In genomic region chr2:237685408-237685807, GRCh38 we compare ENCODE assay signal across 9 cellular contexts. TPM values are rescaled to one million over a fixed set of nuclear protein-coding genes. Genes with fewer than 3 reads are reported as not detected.
DNase-seq lines count a peak whose midpoint lies in the region; ATAC-seq, FAIRE-seq and TF ChIP-seq lines count a peak whose summit lies in the region.
"Had no signal": no experiment of that assay in that cellular context is flagged by ENCODE, and none has a peak within 500 bp of the region (broad histone marks: within the 10 kb centered on the region; RNA-seq: fewer than 3 reads in every experiment).

No MANE protein-coding gene starts in this region.

- H3K79me2 ChIP-seq in astrocyte (ENCODE audit: insufficient read depth, low read length) (no peaks in the 10 kb centered on the region), HepG2 (ENCODE audit: insufficient read depth, low read length) (no peaks in the 10 kb centered on the region)

- H3K36me3 ChIP-seq in astrocyte (ENCODE audit: insufficient read depth, low read length) (no peaks in the 10 kb centered on the region), HepG2 (replicated peaks in 1 of 2; ENCODE audit: control insufficient read depth in 1 of 2, insufficient read depth in 2 of 2, low read length in 2 of 2) (no peaks in the 10 kb centered on the region), tibial nerve (no peaks in the 10 kb centered on the region)

- no peak overlapping the region for H3K4me3 ChIP-seq in AG09309 (ENCODE audit: control insufficient read depth, low read depth, low read length)
- no peak overlapping the region for H3K4me3 ChIP-seq in astrocyte (ENCODE audit: insufficient read depth, low read depth, low read length)
- no peak overlapping the region for H3K4me3 ChIP-seq in HepG2 (replicated peaks in 1 of 3; ENCODE audit: insufficient read depth in 1 of 3, low read depth in 2 of 3, low read length in 3 of 3)
- H3K4me3 ChIP-seq in tibial nerve = no peak overlapping the region

- TF ChIP-seq POLR2A in HepG2 (IDR thresholded peaks at IDR 0.05; ENCODE audit: insufficient read depth in 1 of 2, low read depth in 2 of 2, low read length in 2 of 2) (no peak), GM12892 (IDR thresholded peaks at IDR 0.05; ENCODE audit: low read depth, low read length) (no peak), tibial nerve (IDR thresholded peaks at IDR 0.05) (no peak)

- no peaks in the 10 kb centered on the region for H3K27me3 Mint-ChIP-seq in astrocyte (ENCODE audit: low read depth, unreplicated experiment)

- H3K27ac ChIP-seq in astrocyte (ENCODE audit: low read depth, low read length) (no peak overlapping the region), HepG2 (ENCODE audit: extremely low read length, insufficient read depth, low read length) (no peak overlapping the region), tibial nerve (no peak overlapping the region)

- H3K4me1 ChIP-seq in astrocyte (ENCODE audit: insufficient read depth, low read length) = peaks cover 24% of the 10 kb centered on the region
- peaks cover 83% of the 10 kb centered on the region for H3K4me1 ChIP-seq in HepG2 (ENCODE audit: insufficient read depth, low read length)
- H3K4me1 ChIP-seq in tibial nerve = peaks cover 0 to 39% (median 19%) of the 10 kb centered on the region in 4 donors

- H3K9me3 ChIP-seq in astrocyte (ENCODE audit: insufficient read depth, low read depth, low read length) (no peaks in the 10 kb centered on the region), HepG2 (ENCODE audit: low read length) (no peaks in the 10 kb centered on the region), tibial nerve (no peaks in the 10 kb centered on the region)

- ATAC-seq in HepG2 (peak; percentile 74), GM18909 (IDR thresholded peaks at IDR 0.05; ENCODE audit: poor library complexity, unreplicated experiment) (no peak), HG03097 (IDR thresholded peaks at IDR 0.05; ENCODE audit: low FRiP score, unreplicated experiment) (no peak)

- WGBS in HepG2 (ENCODE audit: low lambda C conversion rate) = 56% methylated on average over 5 of the region's 5 CpGs
- WGBS in tibial nerve, 2 donors = 66 to 72% methylated on average over 5 of the region's 5 CpGs

- H3K27me3 ChIP-seq in astrocyte (ENCODE audit: insufficient read depth, low read length) (no peaks in the 10 kb centered on the region), HepG2 (ENCODE audit: control insufficient read depth in 1 of 2, insufficient read depth in 2 of 2, low read length in 2 of 2) (no peaks in the 10 kb centered on the region), tibial nerve (no peaks in the 10 kb centered on the region)

- no peak overlapping the region for H3K27ac Mint-ChIP-seq in astrocyte (ENCODE audit: unreplicated experiment)

- no TSS peak for BruUV-seq in HepG2 (replicated peaks; lab: Mats Ljungman, UMichigan)

- TF ChIP-seq CTCF in AG09309 (IDR thresholded peaks at IDR 0.05; ENCODE audit: control insufficient read depth, insufficient read depth, low read depth, low read length, missing control alignments) (peak; percentile 57), astrocyte (IDR thresholded peaks at IDR 0.05; ENCODE audit: insufficient read depth, low read depth, low read length) (peak; percentile 19), HepG2 (CRISPR knock-in tag; IDR thresholded peaks at IDR 0.05) (peak; percentile 80), tibial nerve (IDR thresholded peaks at IDR 0.05) (no peak)

- no peak for DNase-seq in AG09309 (ENCODE audit: low read depth)
- DNase-seq in HCEC 1CT = peak; percentile 55
- no peak for DNase-seq in astrocyte (ENCODE audit: low read depth)
- DNase-seq in HepG2 (ENCODE audit: low spot score) = peak; percentile 66
- no peak for DNase-seq in GM12892 (ENCODE audit: insufficient read length)
- no peak for DNase-seq in tibial nerve (ENCODE audit: low spot score in 2 of 2)

- CTCF ChIA-PET in HepG2 (lab: Yijun Ruan, JAX; ENCODE audit: low intra/inter-chr PET ratio, low total read pairs) = interaction anchor here (1.3 to 3.8 kb wide), 4 partner anchors 12 to 104 kb away, joined by 5 to 22 read pairs (median 14); no protein-coding TSS in a partner anchor

- FAIRE-seq in astrocyte (lab: Jason Lieb, UNC) = no peak
- FAIRE-seq in HepG2 (lab: Jason Lieb, UNC) = peak; percentile 37
- no peak for FAIRE-seq in GM12892 (lab: Jason Lieb, UNC)

- no peaks in the 10 kb centered on the region for H3K9me3 Mint-ChIP-seq in astrocyte (ENCODE audit: unreplicated experiment)
- H3K9me3 Mint-ChIP-seq: IgD-negative memory B cell had no signal

- no peak for TF ChIP-seq EP300 in HepG2 (IDR thresholded peaks at IDR 0.05; ENCODE audit: low read depth in 2 of 2, low read length in 2 of 2)
- TF ChIP-seq EP300 in HepG2 (CRISPR knock-in tag; IDR thresholded peaks at IDR 0.05; ENCODE audit: borderline replicate concordance) = no peak
- no peak for TF ChIP-seq EP300 in tibial nerve (IDR thresholded peaks at IDR 0.05)

- H2AFZ ChIP-seq in astrocyte (ENCODE audit: low read depth, low read length) = no peak overlapping the region
- H2AFZ ChIP-seq in HepG2 (ENCODE audit: low read length) = no peak overlapping the region

- in situ Hi-C loops in HepG2 (cut with HindIII; ENCODE audit: extremely low pct_ligation_motif_present, low pct_unique_long_range_greater_than_20kb) = no loop called here

- peaks cover 25% of the 10 kb centered on the region for H3K36me3 Mint-ChIP-seq in astrocyte (ENCODE audit: low read depth, unreplicated experiment)

- H3K9ac ChIP-seq in astrocyte (ENCODE audit: low read length) (no peak overlapping the region), HepG2 (ENCODE audit: insufficient read depth, low read depth, low read length) (no peak overlapping the region)

- POLR2A ChIA-PET in HepG2 (lab: Yijun Ruan, JAX) = interaction anchor here (0.6 to 1.1 kb wide), 4 partner anchors 12 to 104 kb away, joined by 3 to 5 read pairs (median 4); no protein-coding TSS in a partner anchor

- H4K20me1 ChIP-seq in astrocyte (ENCODE audit: insufficient read depth, low read length) (no peaks in the 10 kb centered on the region), HepG2 (ENCODE audit: insufficient read depth, low read length) (no peaks in the 10 kb centered on the region)

- H3K4me3 Mint-ChIP-seq in astrocyte (ENCODE audit: unreplicated experiment) = no peak overlapping the region

- H3K4me2 ChIP-seq in astrocyte (ENCODE audit: low read length) (no peak overlapping the region), HepG2 (ENCODE audit: low read depth, low read length) (no peak overlapping the region)

- intact Hi-C loops in HepG2 (cut with micrococcal nuclease; ENCODE audit: unreplicated experiment) = loop anchor here (1.0 to 5.0 kb wide), 3 partner anchors 80 to 173 kb away; no protein-coding TSS in a partner anchor

- H3K4me1 Mint-ChIP-seq in astrocyte (ENCODE audit: low read depth, unreplicated experiment) = peaks cover 7% of the 10 kb centered on the region

- TF ChIP-seq RAD21 in HepG2 (CRISPR knock-in tag; IDR thresholded peaks at IDR 0.05) = peak; percentile 49; the same call in 1 of the 2 replicates

RNA-seq across cellular contexts. Expression of gene LRRFIP1, which starts 58.0 kb away (rescaled TPM):
- total RNA-seq in astrocyte (83.3 and 84.1 TPM in 2 replicates), HepG2 (2016; rRNA removed; fragmentation: Illumina TruSeq; extraction: Trizol) (15.9 and 22.0 TPM in 2 replicates), tibial nerve (10 to 100 TPM; 51.5 to 95.4 (median 65.6) TPM)
- 11.0 and 11.2 TPM in 2 replicates for total RNA-seq in HepG2 (2016; cell fraction: cytosol; rRNA removed; fragmentation: Illumina TruSeq; extraction: Trizol; ENCODE audit: low read depth)
- 15.6 and 24.6 TPM in 2 replicates for total RNA-seq in HepG2 (2016; cell fraction: insoluble cytoplasmic fraction; rRNA removed; fragmentation: Illumina TruSeq; extraction: Trizol)
- 18.1 and 18.4 TPM in 2 replicates for total RNA-seq in HepG2 (2016; cell fraction: membrane; rRNA removed; fragmentation: Illumina TruSeq; extraction: Trizol)
- total RNA-seq in HepG2 (2016; cell fraction: nucleus; rRNA removed; fragmentation: Illumina TruSeq; extraction: Trizol) = 31.0 and 33.7 TPM in 2 replicates
- polyA plus RNA-seq in HepG2 (2011; rRNA removed) = 31.2 and 40.5 TPM in 2 replicates
- 19.8 and 25.0 TPM in 2 replicates for polyA plus RNA-seq in HepG2 (2011; cell fraction: cytosol; rRNA removed)
- polyA plus RNA-seq in HepG2 (2011; cell fraction: nucleus; rRNA removed) = 43.1 TPM in 2 replicates
- polyA plus RNA-seq in HepG2 (2012) = 48.6 and 68.2 TPM in 2 replicates
- 5.6 and 6.5 TPM in 2 replicates for polyA plus RNA-seq in HepG2 (2016; cell fraction: cytosol; fragmentation: Illumina TruSeq; extraction: Trizol; ENCODE audit: low read depth)
- polyA plus RNA-seq in HepG2 (2016; cell fraction: insoluble cytoplasmic fraction; fragmentation: Illumina TruSeq; extraction: Trizol; ENCODE audit: low read depth) = 43.3 and 43.5 TPM in 2 replicates
- polyA plus RNA-seq in HepG2 (2016; cell fraction: membrane; fragmentation: Illumina TruSeq; extraction: Trizol; ENCODE audit: low read depth) = 10.6 and 13.6 TPM in 2 replicates
- polyA plus RNA-seq in HepG2 (2016; cell fraction: nucleus; fragmentation: Illumina TruSeq; extraction: Trizol; ENCODE audit: insufficient read depth, low read depth) = 55.6 and 61.1 TPM in 2 replicates
- polyA minus RNA-seq in HepG2 (2011; rRNA and poly(A)+ RNA removed; ENCODE audit: low replicate concordance) = 26.4 and 35.1 TPM in 2 replicates
- 26.2 and 26.7 TPM in 2 replicates for polyA minus RNA-seq in HepG2 (2011; cell fraction: cytosol; rRNA and poly(A)+ RNA removed)
- polyA minus RNA-seq in HepG2 (2011; cell fraction: nucleus; rRNA and poly(A)+ RNA removed) = 97.5 and 100 TPM in 2 replicates
- 80.1 TPM for polyA plus RNA-seq in GM12892 (2012; ENCODE audit: missing spikeins)

Comparison
In these comparisons a context has a peak if more than half of its experiments do, and no peak if none do; other contexts are left out.
1. DNase-seq: peak in HCEC 1CT (single experiment) and HepG2 (single experiment); none in AG09309 (single experiment), astrocyte (single experiment), GM12892 (single experiment) and tibial nerve (0 of 2).
2. CTCF ChIP-seq: peak in AG09309 (single experiment), astrocyte (single experiment) and HepG2 (single experiment); none in tibial nerve (0 of 5).